Comparison of ENCODE assay signal across 8 cellular contexts in the genomic region with DNA sequence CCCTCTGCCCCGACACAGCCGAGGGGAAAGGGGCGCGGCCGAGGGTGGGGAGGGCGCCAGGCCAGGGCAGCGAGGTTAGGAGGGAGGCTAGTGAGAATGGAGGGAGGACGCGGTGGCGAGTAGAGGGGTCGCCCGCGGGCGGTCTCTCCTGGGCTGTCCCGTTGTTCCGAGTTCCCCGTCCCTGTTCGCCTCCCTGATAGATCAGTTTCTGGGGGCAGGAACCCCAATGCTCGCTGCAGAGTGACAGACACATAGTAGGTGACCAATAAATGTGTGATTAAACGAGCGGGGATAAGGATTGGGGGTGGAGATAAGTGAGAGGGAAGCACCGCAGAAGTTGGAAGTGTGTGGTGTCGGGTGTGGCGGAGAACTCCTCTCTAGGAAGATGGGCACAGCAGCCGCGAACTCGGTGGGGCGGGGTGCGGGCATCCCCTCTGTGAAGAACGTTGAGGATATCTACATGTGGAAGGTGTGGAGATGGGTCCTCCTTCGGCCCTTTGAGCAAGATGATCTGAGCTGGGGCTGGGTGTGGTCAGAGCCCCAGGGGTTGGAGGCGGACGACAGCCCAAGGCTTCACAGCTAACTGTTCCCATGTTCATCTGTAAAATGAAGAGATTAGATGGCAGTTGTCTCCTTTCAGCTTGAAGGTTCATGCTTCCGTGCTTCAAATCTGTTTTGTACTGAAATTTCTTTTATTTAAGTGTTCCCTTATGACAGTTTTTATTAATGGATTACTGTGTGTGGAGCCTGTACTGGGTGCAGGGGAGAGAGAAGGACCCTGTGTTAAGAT. TPM values are rescaled to one million over a fixed set of nuclear protein-coding genes. Genes with fewer than 3 reads are reported as not detected.
DNase-seq lines count a peak whose midpoint lies in the region; ATAC-seq, FAIRE-seq and TF ChIP-seq lines count a peak whose summit lies in the region.

No MANE protein-coding gene starts in this region.

- H3K9me3 ChIP-seq in BLaER1 (no peaks in the 10 kb centered on the region), breast epithelium (no peaks in the 10 kb centered on the region), HepG2 (ENCODE audit: low read length) (no peaks in the 10 kb centered on the region)

- 4% methylated on average over 30 of the region's 34 CpGs for WGBS in HepG2 (ENCODE audit: low lambda C conversion rate)

- TF ChIP-seq CTCF in breast epithelium (IDR thresholded peaks at IDR 0.05) (no peak), HepG2 (CRISPR knock-in tag; IDR thresholded peaks at IDR 0.05) (peak; percentile 2; the same call in 1 of the 2 replicates)

- POLR2A ChIA-PET in HepG2 (lab: Yijun Ruan, JAX) = interaction anchor here (0.8 to 4.7 kb wide), 5 partner anchors 9 to 25 kb away, joined by 3 to 107 read pairs (median 5); a partner anchor contains a TSS

- H3K36me3 ChIP-seq in BLaER1 = peaks cover 25% of the 10 kb centered on the region
- no peaks in the 10 kb centered on the region for H3K36me3 ChIP-seq in breast epithelium
- no peaks in the 10 kb centered on the region for H3K36me3 ChIP-seq in HepG2 (replicated peaks in 1 of 2; ENCODE audit: control insufficient read depth in 1 of 2, insufficient read depth in 2 of 2, low read length in 2 of 2)

- in situ Hi-C loops in HepG2 (cut with HindIII; ENCODE audit: extremely low pct_ligation_motif_present, low pct_unique_long_range_greater_than_20kb) = no loop called here

- H3K27me3 ChIP-seq in BLaER1 (no peaks in the 10 kb centered on the region), breast epithelium (no peaks in the 10 kb centered on the region), HepG2 (ENCODE audit: control insufficient read depth in 1 of 2, insufficient read depth in 2 of 2, low read length in 2 of 2) (no peaks in the 10 kb centered on the region)

- CTCF ChIA-PET in HepG2 (lab: Yijun Ruan, JAX; ENCODE audit: low intra/inter-chr PET ratio, low total read pairs) = interaction anchor here (2.3 kb wide), 1 partner anchor 9 kb away, joined by 8 read pairs; no protein-coding TSS in a partner anchor

- H3K79me2 ChIP-seq in HepG2 (ENCODE audit: insufficient read depth, low read length) = peaks cover 43% of the 10 kb centered on the region

- H4K20me1 ChIP-seq in BLaER1 = peaks cover 60% of the 10 kb centered on the region
- peaks cover 3% of the 10 kb centered on the region; the same call in 1 of the 2 replicates for H4K20me1 ChIP-seq in HepG2 (ENCODE audit: insufficient read depth, low read length)

- H3K4me3 ChIP-seq in BLaER1 (peak overlapping the region; percentile 76), breast epithelium (peak overlapping the region; percentile 89 to 93 (median 91)), HepG2 (replicated peaks in 1 of 3; ENCODE audit: insufficient read depth in 1 of 3, low read depth in 2 of 3, low read length in 3 of 3) (peak overlapping the region; percentile 84 to 92 (median 92))

- DNase-seq in NAMALWA (ENCODE audit: low spot score) = peak; percentile 58
- DNase-seq in breast epithelium (ENCODE audit: low spot score in 2 of 2) = no peak
- DNase-seq in HepG2 (ENCODE audit: low spot score) = no peak
- peak; percentile 48 for DNase-seq in superior temporal gyrus (ENCODE audit: extremely low spot score)
- DNase-seq in NCI-H1048 (lab: John Stamatoyannopoulos, UW) = no peak
- no peak for DNase-seq in NCI-H1436 treated with DMSO at 0.1 percent for 48 hours (lab: John Stamatoyannopoulos, UW)

- intact Hi-C loops in breast epithelium (cut with DNase I; ENCODE audit: low total_unique reads) (no loop called here), HepG2 (cut with micrococcal nuclease; ENCODE audit: unreplicated experiment) (no loop called here)

- FAIRE-seq in HepG2 (lab: Jason Lieb, UNC) = no peak

- H3K4me2 ChIP-seq in BLaER1 (peak overlapping the region; percentile 92), HepG2 (ENCODE audit: low read depth, low read length) (peak overlapping the region; percentile 90)

- peaks cover 77% of the 10 kb centered on the region for H3K4me1 ChIP-seq in BLaER1
- peaks cover 0 to 11% of the 10 kb centered on the region in 2 donors for H3K4me1 ChIP-seq in breast epithelium
- H3K4me1 ChIP-seq in HepG2 (ENCODE audit: insufficient read depth, low read length) = peaks cover 84% of the 10 kb centered on the region

- TF ChIP-seq EP300 in HepG2 (IDR thresholded peaks at IDR 0.05; ENCODE audit: low read depth in 2 of 2, low read length in 2 of 2) = no peak
- TF ChIP-seq EP300 in HepG2 (CRISPR knock-in tag; IDR thresholded peaks at IDR 0.05; ENCODE audit: borderline replicate concordance) = no peak

- TF ChIP-seq POLR2A in breast epithelium (IDR thresholded peaks at IDR 0.05) (no peak), HepG2 (IDR thresholded peaks at IDR 0.05; ENCODE audit: insufficient read depth in 1 of 2, low read depth in 2 of 2, low read length in 2 of 2) (peak in 1 of 2 experiments; percentile 27; a peak in 1 of 4 replicates)

- TF ChIP-seq RAD21 in HepG2 (CRISPR knock-in tag; IDR thresholded peaks at IDR 0.05) = no peak

- ATAC-seq in GM18868 (IDR thresholded peaks at IDR 0.05; ENCODE audit: unreplicated experiment) (peak; percentile 0), HepG2 (peak; percentile 2)

- peak overlapping the region; percentile 93 for H3K27ac ChIP-seq in BLaER1
- H3K27ac ChIP-seq in breast epithelium = peak overlapping the region; percentile 93 to 96
- H3K27ac ChIP-seq in HepG2 (ENCODE audit: extremely low read length, insufficient read depth, low read length) = peak overlapping the region; percentile 97

- BruUV-seq in HepG2 (replicated peaks; lab: Mats Ljungman, UMichigan) = TSS peak; percentile 26

- H3K9ac ChIP-seq in BLaER1 = peak overlapping the region; percentile 93
- peak overlapping the region; percentile 88 for H3K9ac ChIP-seq in HepG2 (ENCODE audit: insufficient read depth, low read depth, low read length)

- H2AFZ ChIP-seq in HepG2 (ENCODE audit: low read length) = no peak overlapping the region

RNA-seq across cellular contexts. Expression of a gene that starts 0.7 kb away (rescaled TPM):
- total RNA-seq in breast epithelium = 1 to 10 TPM; 1.9 to 5.7 (median 4.6) TPM
- 3.1 and 4.5 TPM in 2 replicates for total RNA-seq in HepG2 (2016; rRNA removed; fragmentation: Illumina TruSeq; extraction: Trizol)
- 0.71 TPM in 2 replicates for total RNA-seq in HepG2 (2016; cell fraction: cytosol; rRNA removed; fragmentation: Illumina TruSeq; extraction: Trizol; ENCODE audit: low read depth)
- total RNA-seq in HepG2 (2016; cell fraction: insoluble cytoplasmic fraction; rRNA removed; fragmentation: Illumina TruSeq; extraction: Trizol) = 3.6 and 3.8 TPM in 2 replicates
- 1.9 and 2.5 TPM in 2 replicates for total RNA-seq in HepG2 (2016; cell fraction: membrane; rRNA removed; fragmentation: Illumina TruSeq; extraction: Trizol)
- 1.8 and 3.2 TPM in 2 replicates for total RNA-seq in HepG2 (2016; cell fraction: nucleus; rRNA removed; fragmentation: Illumina TruSeq; extraction: Trizol)
- 3.2 and 3.8 TPM in 2 replicates for polyA plus RNA-seq in HepG2 (2011; rRNA removed)
- 2.6 and 4.5 TPM in 2 replicates for polyA plus RNA-seq in HepG2 (2011; cell fraction: cytosol; rRNA removed)
- 5.8 and 5.9 TPM in 2 replicates for polyA plus RNA-seq in HepG2 (2011; cell fraction: nucleus; rRNA removed)
- polyA plus RNA-seq in HepG2 (2012) = 2.1 and 3.1 TPM in 2 replicates
- polyA plus RNA-seq in HepG2 (2016; cell fraction: cytosol; fragmentation: Illumina TruSeq; extraction: Trizol; ENCODE audit: low read depth) = 0.67 and 0.68 TPM in 2 replicates
- 3.7 and 4.2 TPM in 2 replicates for polyA plus RNA-seq in HepG2 (2016; cell fraction: insoluble cytoplasmic fraction; fragmentation: Illumina TruSeq; extraction: Trizol; ENCODE audit: low read depth)
- 1.2 and 1.8 TPM in 2 replicates for polyA plus RNA-seq in HepG2 (2016; cell fraction: membrane; fragmentation: Illumina TruSeq; extraction: Trizol; ENCODE audit: low read depth)
- polyA plus RNA-seq in HepG2 (2016; cell fraction: nucleus; fragmentation: Illumina TruSeq; extraction: Trizol; ENCODE audit: insufficient read depth, low read depth) = 5.2 and 9.1 TPM in 2 replicates
- polyA minus RNA-seq in HepG2 (2011; rRNA and poly(A)+ RNA removed; ENCODE audit: low replicate concordance) = 0.37 and 3.7 TPM in 2 replicates
- 2.5 and 3.9 TPM in 2 replicates for polyA minus RNA-seq in HepG2 (2011; cell fraction: cytosol; rRNA and poly(A)+ RNA removed)
- 1.8 and 2.4 TPM in 2 replicates for polyA minus RNA-seq in HepG2 (2011; cell fraction: nucleus; rRNA and poly(A)+ RNA removed)

RNA-seq across cellular contexts. Expression of a gene that starts 11.2 kb away (rescaled TPM):
- total RNA-seq in breast epithelium (10 to 100 TPM; 43.7 to 70.8 (median 68.2) TPM), HepG2 (2016; rRNA removed; fragmentation: Illumina TruSeq; extraction: Trizol) (86.4 and 108 TPM in 2 replicates)
- 34.3 and 36.1 TPM in 2 replicates for total RNA-seq in HepG2 (2016; cell fraction: cytosol; rRNA removed; fragmentation: Illumina TruSeq; extraction: Trizol; ENCODE audit: low read depth)
- total RNA-seq in HepG2 (2016; cell fraction: insoluble cytoplasmic fraction; rRNA removed; fragmentation: Illumina TruSeq; extraction: Trizol) = 77.5 and 106 TPM in 2 replicates
- 112 and 119 TPM in 2 replicates for total RNA-seq in HepG2 (2016; cell fraction: membrane; rRNA removed; fragmentation: Illumina TruSeq; extraction: Trizol)
- total RNA-seq in HepG2 (2016; cell fraction: nucleus; rRNA removed; fragmentation: Illumina TruSeq; extraction: Trizol) = 81.1 and 91.5 TPM in 2 replicates
- polyA plus RNA-seq in HepG2 (2011; rRNA removed) = 69.9 and 87.9 TPM in 2 replicates
- 58.9 and 82.1 TPM in 2 replicates for polyA plus RNA-seq in HepG2 (2011; cell fraction: cytosol; rRNA removed)
- 189 and 195 TPM in 2 replicates for polyA plus RNA-seq in HepG2 (2011; cell fraction: nucleus; rRNA removed)
- polyA plus RNA-seq in HepG2 (2012) = 52.5 and 64.7 TPM in 2 replicates
- 22.0 and 24.7 TPM in 2 replicates for polyA plus RNA-seq in HepG2 (2016; cell fraction: cytosol; fragmentation: Illumina TruSeq; extraction: Trizol; ENCODE audit: low read depth)
- 82.2 and 105 TPM in 2 replicates for polyA plus RNA-seq in HepG2 (2016; cell fraction: insoluble cytoplasmic fraction; fragmentation: Illumina TruSeq; extraction: Trizol; ENCODE audit: low read depth)
- 77.8 and 77.9 TPM in 2 replicates for polyA plus RNA-seq in HepG2 (2016; cell fraction: membrane; fragmentation: Illumina TruSeq; extraction: Trizol; ENCODE audit: low read depth)
- 138 and 155 TPM in 2 replicates for polyA plus RNA-seq in HepG2 (2016; cell fraction: nucleus; fragmentation: Illumina TruSeq; extraction: Trizol; ENCODE audit: insufficient read depth, low read depth)
- 81.7 and 98.0 TPM in 2 replicates for polyA minus RNA-seq in HepG2 (2011; rRNA and poly(A)+ RNA removed; ENCODE audit: low replicate concordance)
- polyA minus RNA-seq in HepG2 (2011; cell fraction: cytosol; rRNA and poly(A)+ RNA removed) = 35.3 and 35.6 TPM in 2 replicates
- polyA minus RNA-seq in HepG2 (2011; cell fraction: nucleus; rRNA and poly(A)+ RNA removed) = 50.5 and 54.6 TPM in 2 replicates

RNA-seq across cellular contexts. Expression of a gene that starts 38.4 kb away (rescaled TPM):
- 100 to 1,000 TPM; 156 to 297 (median 267) TPM for total RNA-seq in breast epithelium
- total RNA-seq in HepG2 (2016; rRNA removed; fragmentation: Illumina TruSeq; extraction: Trizol) = 94.6 and 172 TPM in 2 replicates
- total RNA-seq in HepG2 (2016; cell fraction: cytosol; rRNA removed; fragmentation: Illumina TruSeq; extraction: Trizol; ENCODE audit: low read depth) = 63.6 and 75.7 TPM in 2 replicates
- total RNA-seq in HepG2 (2016; cell fraction: insoluble cytoplasmic fraction; rRNA removed; fragmentation: Illumina TruSeq; extraction: Trizol) = 93.3 and 178 TPM in 2 replicates
- total RNA-seq in HepG2 (2016; cell fraction: membrane; rRNA removed; fragmentation: Illumina TruSeq; extraction: Trizol) = 68.9 and 86.6 TPM in 2 replicates
- total RNA-seq in HepG2 (2016; cell fraction: nucleus; rRNA removed; fragmentation: Illumina TruSeq; extraction: Trizol) = 126 and 156 TPM in 2 replicates
- polyA plus RNA-seq in HepG2 (2011; rRNA removed) = 134 and 157 TPM in 2 replicates
- 197 and 233 TPM in 2 replicates for polyA plus RNA-seq in HepG2 (2011; cell fraction: cytosol; rRNA removed)
- polyA plus RNA-seq in HepG2 (2011; cell fraction: nucleus; rRNA removed) = 164 and 202 TPM in 2 replicates
- polyA plus RNA-seq in HepG2 (2012) = 37.9 and 77.4 TPM in 2 replicates
- polyA plus RNA-seq in HepG2 (2016; cell fraction: cytosol; fragmentation: Illumina TruSeq; extraction: Trizol; ENCODE audit: low read depth) = 96.7 and 115 TPM in 2 replicates
- 134 and 138 TPM in 2 replicates for polyA plus RNA-seq in HepG2 (2016; cell fraction: insoluble cytoplasmic fraction; fragmentation: Illumina TruSeq; extraction: Trizol; ENCODE audit: low read depth)
- 82.1 and 99.5 TPM in 2 replicates for polyA plus RNA-seq in HepG2 (2016; cell fraction: membrane; fragmentation: Illumina TruSeq; extraction: Trizol; ENCODE audit: low read depth)
- polyA plus RNA-seq in HepG2 (2016; cell fraction: nucleus; fragmentation: Illumina TruSeq; extraction: Trizol; ENCODE audit: insufficient read depth, low read depth) = 420 and 455 TPM in 2 replicates
- polyA minus RNA-seq in HepG2 (2011; rRNA and poly(A)+ RNA removed; ENCODE audit: low replicate concordance) = 22.1 TPM in 1 of 2 replicates, not detected in the other
- polyA minus RNA-seq in HepG2 (2011; cell fraction: cytosol; rRNA and poly(A)+ RNA removed) = 17.4 and 20.0 TPM in 2 replicates
- polyA minus RNA-seq in HepG2 (2011; cell fraction: nucleus; rRNA and poly(A)+ RNA removed) = 6.1 and 7.3 TPM in 2 replicates

RNA-seq across cellular contexts. Expression of a gene that starts 56.4 kb away (rescaled TPM):
- total RNA-seq in breast epithelium (10 to 100 TPM in 2 of 3 donors, 1 to 10 TPM in 1; 5.0 to 54.0 (median 30.2) TPM), HepG2 (2016; rRNA removed; fragmentation: Illumina TruSeq; extraction: Trizol) (4.1 and 7.5 TPM in 2 replicates)
- 7.2 and 7.8 TPM in 2 replicates for total RNA-seq in HepG2 (2016; cell fraction: cytosol; rRNA removed; fragmentation: Illumina TruSeq; extraction: Trizol; ENCODE audit: low read depth)
- 3.7 and 6.7 TPM in 2 replicates for total RNA-seq in HepG2 (2016; cell fraction: insoluble cytoplasmic fraction; rRNA removed; fragmentation: Illumina TruSeq; extraction: Trizol)
- 4.8 and 5.6 TPM in 2 replicates for total RNA-seq in HepG2 (2016; cell fraction: membrane; rRNA removed; fragmentation: Illumina TruSeq; extraction: Trizol)
- 17.1 and 19.7 TPM in 2 replicates for total RNA-seq in HepG2 (2016; cell fraction: nucleus; rRNA removed; fragmentation: Illumina TruSeq; extraction: Trizol)
- 3.2 and 3.8 TPM in 2 replicates for polyA plus RNA-seq in HepG2 (2011; rRNA removed)
- polyA plus RNA-seq in HepG2 (2011; cell fraction: cytosol; rRNA removed) = 2.5 and 2.7 TPM in 2 replicates
- polyA plus RNA-seq in HepG2 (2011; cell fraction: nucleus; rRNA removed) = 4.0 and 4.3 TPM in 2 replicates
- polyA plus RNA-seq in HepG2 (2012) = 1.2 and 1.4 TPM in 2 replicates
- 0.95 and 2.7 TPM in 2 replicates for polyA plus RNA-seq in HepG2 (2016; cell fraction: cytosol; fragmentation: Illumina TruSeq; extraction: Trizol; ENCODE audit: low read depth)
- polyA plus RNA-seq in HepG2 (2016; cell fraction: insoluble cytoplasmic fraction; fragmentation: Illumina TruSeq; extraction: Trizol; ENCODE audit: low read depth) = 1.9 and 3.9 TPM in 2 replicates
- polyA plus RNA-seq in HepG2 (2016; cell fraction: membrane; fragmentation: Illumina TruSeq; extraction: Trizol; ENCODE audit: low read depth) = 1.4 and 1.6 TPM in 2 replicates
- 4.9 and 8.0 TPM in 2 replicates for polyA plus RNA-seq in HepG2 (2016; cell fraction: nucleus; fragmentation: Illumina TruSeq; extraction: Trizol; ENCODE audit: insufficient read depth, low read depth)
- polyA minus RNA-seq in HepG2 (2011; rRNA and poly(A)+ RNA removed; ENCODE audit: low replicate concordance) = 10.0 and 39.9 TPM in 2 replicates
- 2.6 and 3.3 TPM in 2 replicates for polyA minus RNA-seq in HepG2 (2011; cell fraction: cytosol; rRNA and poly(A)+ RNA removed)
- 44.3 and 59.4 TPM in 2 replicates for polyA minus RNA-seq in HepG2 (2011; cell fraction: nucleus; rRNA and poly(A)+ RNA removed)

RNA-seq across cellular contexts. Expression of a gene that starts 56.6 kb away (rescaled TPM):
- total RNA-seq in breast epithelium = 10 to 100 TPM in 2 of 3 donors, 1 to 10 TPM in 1; 8.0 to 23.4 (median 15.4) TPM
- 34.8 and 38.4 TPM in 2 replicates for total RNA-seq in HepG2 (2016; rRNA removed; fragmentation: Illumina TruSeq; extraction: Trizol)
- total RNA-seq in HepG2 (2016; cell fraction: cytosol; rRNA removed; fragmentation: Illumina TruSeq; extraction: Trizol; ENCODE audit: low read depth) = 10.3 and 10.8 TPM in 2 replicates
- total RNA-seq in HepG2 (2016; cell fraction: insoluble cytoplasmic fraction; rRNA removed; fragmentation: Illumina TruSeq; extraction: Trizol) = 30.5 and 35.2 TPM in 2 replicates
- total RNA-seq in HepG2 (2016; cell fraction: membrane; rRNA removed; fragmentation: Illumina TruSeq; extraction: Trizol) = 34.2 and 36.9 TPM in 2 replicates
- total RNA-seq in HepG2 (2016; cell fraction: nucleus; rRNA removed; fragmentation: Illumina TruSeq; extraction: Trizol) = 25.0 and 31.2 TPM in 2 replicates
- polyA plus RNA-seq in HepG2 (2011; rRNA removed) = 33.0 and 42.2 TPM in 2 replicates
- 34.7 and 58.3 TPM in 2 replicates for polyA plus RNA-seq in HepG2 (2011; cell fraction: cytosol; rRNA removed)
- 25.0 and 33.0 TPM in 2 replicates for polyA plus RNA-seq in HepG2 (2011; cell fraction: nucleus; rRNA removed)
- 22.2 and 36.3 TPM in 2 replicates for polyA plus RNA-seq in HepG2 (2012)
- 19.9 and 25.0 TPM in 2 replicates for polyA plus RNA-seq in HepG2 (2016; cell fraction: cytosol; fragmentation: Illumina TruSeq; extraction: Trizol; ENCODE audit: low read depth)
- 36.4 and 46.3 TPM in 2 replicates for polyA plus RNA-seq in HepG2 (2016; cell fraction: insoluble cytoplasmic fraction; fragmentation: Illumina TruSeq; extraction: Trizol; ENCODE audit: low read depth)
- polyA plus RNA-seq in HepG2 (2016; cell fraction: membrane; fragmentation: Illumina TruSeq; extraction: Trizol; ENCODE audit: low read depth) = 41.1 and 42.5 TPM in 2 replicates
- polyA plus RNA-seq in HepG2 (2016; cell fraction: nucleus; fragmentation: Illumina TruSeq; extraction: Trizol; ENCODE audit: insufficient read depth, low read depth) = 34.8 and 36.2 TPM in 2 replicates
- polyA minus RNA-seq in HepG2 (2011; rRNA and poly(A)+ RNA removed; ENCODE audit: low replicate concordance) = 45.8 and 71.1 TPM in 2 replicates
- polyA minus RNA-seq in HepG2 (2011; cell fraction: cytosol; rRNA and poly(A)+ RNA removed) = 33.7 and 34.5 TPM in 2 replicates
- 13.3 and 15.4 TPM in 2 replicates for polyA minus RNA-seq in HepG2 (2011; cell fraction: nucleus; rRNA and poly(A)+ RNA removed)

Comparison
In these comparisons a context has a peak if more than half of its experiments do, and no peak if none do; other contexts are left out.
1. DNase-seq: peak in NAMALWA (single experiment) and superior temporal gyrus (single experiment); none in breast epithelium (0 of 2), HepG2 (single experiment), NCI-H1048 (single experiment) and NCI-H1436 treated with DMSO at 0.1 percent for 48 hours (single experiment).
2. Peak in every context shown above with its lines, with median percentiles within 50 percentile points of each other: H3K27ac ChIP-seq and H3K4me3 ChIP-seq.